29 cellular contexts compared by ENCODE assay signal in the genomic region with DNA sequence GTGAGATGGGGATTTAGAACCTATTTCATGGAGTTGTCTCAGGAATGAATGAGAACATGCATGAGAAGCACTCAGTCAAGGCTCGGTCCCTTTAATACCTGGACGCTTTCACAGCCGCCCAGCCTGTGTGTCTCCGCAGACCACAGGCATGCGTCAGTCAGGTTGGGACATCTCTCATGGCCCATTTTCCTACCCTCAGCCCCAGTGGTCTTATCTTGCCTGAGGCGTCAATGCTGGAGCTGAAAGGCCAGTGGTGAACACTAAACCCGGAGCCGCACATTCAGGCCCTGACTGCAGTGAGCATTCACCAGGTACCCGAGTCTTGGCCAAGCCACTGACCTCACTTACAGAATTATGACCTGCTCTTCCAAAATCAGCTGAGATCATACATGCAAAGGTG.
"Had no signal": no experiment of that assay in that cellular context is flagged by ENCODE, and none has a peak within 500 bp of the region (broad histone marks: within the 10 kb centered on the region; RNA-seq: fewer than 3 reads in every experiment).

No MANE protein-coding gene starts in this region.

- DNase-seq: naive thymus-derived CD4-positive, alpha-beta T cell; natural killer cell; occipital lobe; ovary; psoas muscle; right cardiac atrium; right lobe of liver; sigmoid colon; small intestine; stimulated activated CD4-positive, alpha-beta T cell treated with anti-CD3 and anti-CD28 coated beads, Interleukin-15, amount 100 ng/mL, for 24 hours; stimulated activated CD4-positive, alpha-beta T cell treated with anti-CD3 and anti-CD28 coated beads, Interleukin-2, amount 100 ng/mL, for 24 hours; stimulated activated CD4-positive, alpha-beta T cell treated with anti-CD3 and anti-CD28 coated beads, Interleukin-4, amount 100 ng/mL, for 1 hour; stimulated activated CD4-positive, alpha-beta T cell treated with anti-CD3 and anti-CD28 coated beads, Interleukin-4, amount 100 ng/mL, for 4 hours; stimulated activated CD8-positive, alpha-beta memory T cell treated with anti-CD3 and anti-CD28 coated beads, Interleukin-4, amount 100 ng/mL, for 48 hours; stimulated activated naive CD4-positive, alpha-beta T cell; stimulated activated naive CD8-positive, alpha-beta T cell treated with anti-CD3 and anti-CD28 coated beads, Interleukin-15, amount 100 ng/mL, for 72 hours; stimulated activated naive CD8-positive, alpha-beta T cell treated with anti-CD3 and anti-CD28 coated beads, Interleukin-15, Interleukin-2, amounts not matched to agents 100 U/mL and 50 U/mL, for 24 hours; substantia nigra; thyroid gland; upper lobe of right lung; uterus had no signal

- H3K27ac ChIP-seq: neural progenitor cell, ovary, parathyroid adenoma, psoas muscle, right lobe of liver, sigmoid colon, thoracic aorta, thyroid gland, tibial nerve, upper lobe of right lung, uterus had no signal

- H2AFZ ChIP-seq: neural progenitor cell, parathyroid adenoma had no signal

- H3K36me3 Mint-ChIP-seq: naive thymus-derived CD4-positive, alpha-beta T cell; natural killer cell; neural progenitor cell; stimulated activated memory B cell treated with anti-CD40 and anti-IgM and Interleukin-4, amounts not matched to agents 10 μg/mL and 1 μg/mL and 100 μg/mL, for 72 hours; type B pancreatic cell had no signal

- H3K9me3 ChIP-seq: ovary, psoas muscle, right lobe of liver, sigmoid colon, thoracic aorta, thyroid gland, tibial nerve, upper lobe of right lung, uterus had no signal

- H3K79me2 ChIP-seq: parathyroid adenoma had no signal

- H3K4me1 Mint-ChIP-seq: stimulated activated memory B cell treated with anti-CD40 and anti-IgM and Interleukin-4, amounts not matched to agents 10 μg/mL and 1 μg/mL and 100 μg/mL, for 72 hours; stimulated activated naive CD8-positive, alpha-beta T cell treated with anti-CD3 and anti-CD28 coated beads, Interleukin-15, amount 100 ng/mL, for 72 hours had no signal

- H3K27me3 Mint-ChIP-seq: progenitor cell of endocrine pancreas; stimulated activated naive CD8-positive, alpha-beta T cell treated with anti-CD3 and anti-CD28 coated beads, Interleukin-15, amount 100 ng/mL, for 72 hours; type B pancreatic cell had no signal

- H3K4me3 ChIP-seq: neural progenitor cell, ovary, psoas muscle, right lobe of liver, sigmoid colon, thoracic aorta, thyroid gland, tibial nerve, upper lobe of right lung, uterus had no signal

- H3K9ac ChIP-seq: neural progenitor cell, parathyroid adenoma had no signal

- H3K4me1 ChIP-seq: parathyroid adenoma, psoas muscle, right lobe of liver, upper lobe of right lung, uterus had no signal

- H3K4me2 ChIP-seq: neural progenitor cell had no signal

- H3K27ac Mint-ChIP-seq: naive thymus-derived CD4-positive, alpha-beta T cell; natural killer cell; nephron; neural progenitor cell; progenitor cell of endocrine pancreas; stimulated activated memory B cell treated with anti-CD40 and anti-IgM and Interleukin-4, amounts not matched to agents 10 μg/mL and 1 μg/mL and 100 μg/mL, for 72 hours; stimulated activated naive CD8-positive, alpha-beta T cell treated with anti-CD3 and anti-CD28 coated beads, Interleukin-15, amount 100 ng/mL, for 72 hours; type B pancreatic cell had no signal

- ATAC-seq: naive thymus-derived CD4-positive, alpha-beta T cell; natural killer cell; psoas muscle; right cardiac atrium; right lobe of liver; stimulated activated memory B cell treated with anti-CD40 and anti-IgM and Interleukin-4, amounts not matched to agents 10 μg/mL and 1 μg/mL and 100 μg/mL, for 72 hours; stimulated activated naive CD8-positive, alpha-beta T cell treated with anti-CD3 and anti-CD28 coated beads, Interleukin-15, amount 100 ng/mL, for 72 hours; stimulated activated naive CD8-positive, alpha-beta T cell treated with anti-CD3 and anti-CD28 coated beads, Interleukin-15, Interleukin-2, amounts not matched to agents 100 U/mL and 50 U/mL, for 24 hours; upper lobe of right lung had no signal

- H3K9me3 Mint-ChIP-seq: naive thymus-derived CD4-positive, alpha-beta T cell; natural killer cell; nephron; neural progenitor cell; stimulated activated memory B cell treated with anti-CD40 and anti-IgM and Interleukin-4, amounts not matched to agents 10 μg/mL and 1 μg/mL and 100 μg/mL, for 72 hours; stimulated activated naive CD8-positive, alpha-beta T cell treated with anti-CD3 and anti-CD28 coated beads, Interleukin-15, amount 100 ng/mL, for 72 hours; type B pancreatic cell had no signal

- H3K27me3 ChIP-seq: neural progenitor cell, ovary, right lobe of liver, sigmoid colon, thyroid gland, tibial nerve, upper lobe of right lung, uterus had no signal

- FAIRE-seq: small intestine had no signal

- H3K4me3 Mint-ChIP-seq: naive thymus-derived CD4-positive, alpha-beta T cell; natural killer cell; nephron; neural progenitor cell; stimulated activated memory B cell treated with anti-CD40 and anti-IgM and Interleukin-4, amounts not matched to agents 10 μg/mL and 1 μg/mL and 100 μg/mL, for 72 hours; stimulated activated naive CD8-positive, alpha-beta T cell treated with anti-CD3 and anti-CD28 coated beads, Interleukin-15, amount 100 ng/mL, for 72 hours; type B pancreatic cell had no signal

- H3K36me3 ChIP-seq: neural progenitor cell, ovary, right lobe of liver, sigmoid colon, thoracic aorta, thyroid gland, tibial nerve, upper lobe of right lung, uterus had no signal
